8 cellular contexts compared by ENCODE assay signal in genomic region chr19:3175761-3176714, GRCh38. TPM values are rescaled to one million over a fixed set of nuclear protein-coding genes. Genes with fewer than 3 reads are reported as not detected.
DNase-seq lines count a peak whose midpoint lies in the region; ATAC-seq and TF ChIP-seq lines count a peak whose summit lies in the region.

No MANE protein-coding gene starts in this region.

- H3K27me3 ChIP-seq in breast epithelium (no peaks in the 10 kb centered on the region), neutrophil (no peaks in the 10 kb centered on the region), endodermal cell (ENCODE audit: control insufficient read depth, insufficient read depth, low read length, poor library complexity, severe bottlenecking) (no peaks in the 10 kb centered on the region)

- ATAC-seq in GM18909 (IDR thresholded peaks at IDR 0.05; ENCODE audit: poor library complexity, unreplicated experiment) (no peak), HG02852 (IDR thresholded peaks at IDR 0.05; ENCODE audit: unreplicated experiment) (no peak), HG03095 (IDR thresholded peaks at IDR 0.05; ENCODE audit: unreplicated experiment) (no peak)

- H3K9ac ChIP-seq in endodermal cell (ENCODE audit: extremely low read depth, low read length, poor library complexity, severe bottlenecking), result no peak overlapping the region

- 82% methylated on average over 15 to 17 of the region's 17 CpGs for WGBS in endodermal cell (ENCODE audit: insufficient coverage in 1 of 2, insufficient read length in 1 of 2), 2 experiments

- no peak overlapping the region for H3K4me3 Mint-ChIP-seq in endodermal cell

- no peak for TF ChIP-seq POLR2A in breast epithelium (IDR thresholded peaks at IDR 0.05)

- H3K4me3 ChIP-seq in breast epithelium (no peak overlapping the region), neutrophil (ENCODE audit: low read depth in 1 of 2, low read length in 1 of 2) (peak overlapping the region; percentile 63 to 65), endodermal cell (ENCODE audit: low read length) (no peak overlapping the region)

- H3K27me3 Mint-ChIP-seq in endodermal cell (ENCODE audit: insufficient read depth), result no peaks in the 10 kb centered on the region

- no peak for TF ChIP-seq CTCF in breast epithelium (IDR thresholded peaks at IDR 0.05)
- no peak for TF ChIP-seq CTCF in neutrophil (IDR thresholded peaks at IDR 0.05)
- no peak for TF ChIP-seq CTCF in endodermal cell (conservative IDR thresholded peaks at IDR 0.05)

- H3K9me3 ChIP-seq in breast epithelium (no peaks in the 10 kb centered on the region), neutrophil (no peaks in the 10 kb centered on the region), endodermal cell (ENCODE audit: control insufficient read depth, low read length) (no peaks in the 10 kb centered on the region)

- intact Hi-C loops in breast epithelium (cut with DNase I; ENCODE audit: low total_unique reads), result no loop called here

- no peaks in the 10 kb centered on the region for H3K9me3 Mint-ChIP-seq in endodermal cell

- H3K4me1 ChIP-seq in breast epithelium, result no peaks in the 10 kb centered on the region
- H3K4me1 ChIP-seq in neutrophil (ENCODE audit: control insufficient read depth in 1 of 2, insufficient read depth in 1 of 2, low read depth in 1 of 2, low read length in 1 of 2), result peaks cover 16 to 47% of the 10 kb centered on the region in 2 experiments
- H3K4me1 ChIP-seq in endodermal cell (ENCODE audit: control insufficient read depth, insufficient read depth, low read length), result no peaks in the 10 kb centered on the region

- no peaks in the 10 kb centered on the region for H3K4me1 Mint-ChIP-seq in endodermal cell

- no peak overlapping the region for H3K27ac Mint-ChIP-seq in endodermal cell

- DNase-seq in ELR (ENCODE audit: low read depth) (peak; percentile 94), NCI-H1436 (lab: John Stamatoyannopoulos, UW) (peak; percentile 8), breast epithelium (ENCODE audit: low spot score in 2 of 2) (peak in 1 of 2 donors; percentile 55), endodermal cell (no peak)

- H3K36me3 Mint-ChIP-seq in endodermal cell (ENCODE audit: low read depth), result no peaks in the 10 kb centered on the region

- H3K27ac ChIP-seq in breast epithelium, result peak overlapping the region; percentile 38 to 41
- peak overlapping the region; percentile 92 for H3K27ac ChIP-seq in neutrophil
- H3K27ac ChIP-seq in endodermal cell (ENCODE audit: low read depth, low read length), result no peak overlapping the region

- H3K36me3 ChIP-seq in breast epithelium (no peaks in the 10 kb centered on the region), neutrophil (peaks cover 6% of the 10 kb centered on the region), endodermal cell (ENCODE audit: control insufficient read depth, insufficient read depth, low read length) (no peaks in the 10 kb centered on the region)

RNA-seq across cellular contexts. Expression of gene S1PR4, which starts 2.5 kb away (rescaled TPM):
- total RNA-seq in breast epithelium (1 to 10 TPM in 2 of 3 donors, not detected in 1; 1.3 to 1.9 TPM), endodermal cell (not detected)
- polyA plus RNA-seq in endodermal cell (2013, experiment 1 of 2), result not detected
- not detected for polyA plus RNA-seq in endodermal cell (2013, experiment 2 of 2)

RNA-seq across cellular contexts. Expression of gene NCLN, which starts 9.7 kb away (rescaled TPM):
- total RNA-seq in breast epithelium, result 10 to 100 TPM; 21.1 to 34.7 (median 25.3) TPM
- total RNA-seq in endodermal cell, result 10 to 100 TPM; 80.6 to 91.2 TPM
- 44.2 TPM for polyA plus RNA-seq in endodermal cell (2013, experiment 1 of 2)
- polyA plus RNA-seq in endodermal cell (2013, experiment 2 of 2), result 49.4 TPM

RNA-seq across cellular contexts. Expression of gene GNA15, which starts 40.2 kb away (rescaled TPM):
- 10 to 100 TPM in 1 of 3 donors, 1 to 10 TPM in 2; 7.8 to 16.2 (median 8.5) TPM for total RNA-seq in breast epithelium
- total RNA-seq in endodermal cell, result not detected
- not detected for polyA plus RNA-seq in endodermal cell (2013, experiment 1 of 2)
- polyA plus RNA-seq in endodermal cell (2013, experiment 2 of 2), result not detected

RNA-seq across cellular contexts. Expression of gene CELF5, which starts 48.4 kb away (rescaled TPM):
- under 1 TPM in 2 of 3 donors, not detected in 1; 0.33 to 0.59 TPM for total RNA-seq in breast epithelium
- total RNA-seq in endodermal cell, result 1 to 10 TPM; 2.6 to 3.5 TPM
- polyA plus RNA-seq in endodermal cell (2013, experiment 1 of 2), result 9.2 TPM
- 7.4 TPM for polyA plus RNA-seq in endodermal cell (2013, experiment 2 of 2)

Comparison
In these comparisons a context has a peak if more than half of its experiments do, and no peak if none do; other contexts are left out.
1. H3K4me3 ChIP-seq: peak in neutrophil (2 of 2); none in breast epithelium (0 of 3) and endodermal cell (single experiment).
2. RNA of gene GNA15, which starts 40.2 kb away (total RNA-seq): 7.8 to 16.2 TPM in breast epithelium; not detected in endodermal cell; every median in the first group is over 4 times any median in the second.